In the genomic region with DNA sequence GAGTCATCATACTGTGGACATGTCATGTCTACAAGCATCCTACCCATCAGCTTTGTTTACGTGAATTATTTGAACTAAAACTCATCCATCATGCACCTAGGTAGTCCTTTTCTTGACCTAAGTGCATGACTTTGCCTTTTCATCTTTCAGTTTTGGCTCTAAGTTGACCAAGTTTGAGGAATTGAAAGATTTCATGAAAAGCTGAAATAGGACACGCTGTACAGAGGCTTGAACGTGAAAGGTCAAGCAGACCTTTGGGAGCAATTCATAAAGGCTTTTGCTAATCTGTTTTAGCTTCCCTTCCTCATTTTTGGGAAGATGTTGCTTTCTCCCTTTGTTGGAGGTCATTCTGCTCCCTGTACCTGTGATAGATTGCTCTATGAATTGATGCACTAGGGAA, we compare ENCODE assay signal across 24 cellular contexts. TPM values are rescaled to one million over a fixed set of nuclear protein-coding genes. Genes with fewer than 3 reads are reported as not detected.
"Had no signal": no experiment of that assay in that cellular context is flagged by ENCODE, and none has a peak within 500 bp of the region (broad histone marks: within the 10 kb centered on the region; RNA-seq: fewer than 3 reads in every experiment).

No MANE protein-coding gene starts in this region.

- H3K4me3 ChIP-seq: MG63, SJSA1, SK-N-MC had no signal

- H3K9me3 ChIP-seq: MG63, SJSA1 had no signal

- H3K36me3 ChIP-seq: MG63, SJSA1 had no signal

- H3K27ac ChIP-seq: RWPE1, SJSA1, SK-N-MC had no signal

- ATAC-seq: HepG2, Panc1 had no signal

- H3K27me3 ChIP-seq: MG63, SJSA1 had no signal

- DNase-seq: IMR-90, Karpas-422, KG1, MG63, NCI-H1092, NCI-H1105 treated with DMSO at 0.1 percent for 48 hours, NCI-H1417 treated with DMSO at 0.1 percent for 48 hours, NCI-H146, NCI-H1694 treated with DMSO at 0.1 percent for 48 hours, NCI-H1930, NCI-H2081, NCI-H2107, NCI-H2227 treated with DMSO at 0.1 percent for 48 hours, NCI-H524, NCI-H526 treated with DMSO at 0.1 percent for 48 hours, NCI-H748 treated with DMSO at 0.1 percent for 48 hours, SHP77 treated with DMSO at 0.1 percent for 48 hours had no signal

RNA-seq across cellular contexts. Expression of a gene that starts 55.1 kb away (rescaled TPM):
- total RNA-seq: HT1080, IMR-90, NCI-H460, SJSA1 had no signal
- polyA plus RNA-seq: IMR-90 had no signal
